Comparison of ENCODE assay signal across 13 cellular contexts in the genomic region with DNA sequence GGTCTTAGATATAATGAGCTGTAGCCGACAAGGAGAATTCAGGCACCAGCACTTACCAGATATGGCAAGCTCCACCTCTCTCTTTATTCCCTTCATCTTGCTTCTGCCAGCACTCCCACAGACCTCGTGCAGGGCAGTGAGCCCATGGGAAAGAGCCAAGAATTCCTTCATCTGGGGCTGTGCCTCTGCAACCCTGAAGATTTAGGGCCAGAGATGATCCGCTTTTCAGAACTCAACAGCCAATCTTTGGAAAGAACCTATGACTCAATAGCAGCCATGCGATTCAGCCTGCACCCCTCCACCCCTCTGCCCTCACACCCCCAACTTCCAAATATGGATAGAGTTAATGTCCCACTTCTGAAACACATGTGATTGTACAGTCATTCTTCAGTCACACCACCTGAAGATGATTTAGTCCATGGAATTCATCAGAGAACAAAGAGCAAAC.
A peak's percentile ranks its signal among the peaks of the same experiment; 100 is the strongest.
DNase-seq lines count a peak whose midpoint lies in the region; ATAC-seq and TF ChIP-seq lines count a peak whose summit lies in the region.
"Had no signal": no experiment of that assay in that cellular context is flagged by ENCODE, and none has a peak within 500 bp of the region (broad histone marks: within the 10 kb centered on the region; RNA-seq: fewer than 3 reads in every experiment).

No MANE protein-coding gene starts in this region.

- ATAC-seq in HG02763 (IDR thresholded peaks at IDR 0.05; ENCODE audit: unreplicated experiment) = no peak
- no peak for ATAC-seq in activated T-helper 17 cell treated with anti-CD3 and anti-CD28 coated beads, Interleukin-2, amount 50 U/mL, for 72 hours (replicated peaks)
- ATAC-seq in HG02623 (IDR thresholded peaks at IDR 0.05; ENCODE audit: unreplicated experiment) = no peak
- ATAC-seq: stimulated activated effector memory CD8-positive, alpha-beta T cell treated with anti-CD3 and anti-CD28 coated beads, Interleukin-12 subunit alpha, Interleukin-12 subunit beta, amount 100 ng/mL, for 72 hours had no signal

- no peak overlapping the region for H3K4me3 Mint-ChIP-seq in neural crest cell
- H3K4me3 Mint-ChIP-seq in activated T-helper 17 cell treated with anti-CD3 and anti-CD28 coated beads, Interleukin-2, amount 50 U/mL, for 72 hours = no peak overlapping the region
- H3K4me3 Mint-ChIP-seq: activated naive CD8-positive, alpha-beta T cell; H9; stimulated activated effector memory CD8-positive, alpha-beta T cell treated with anti-CD3 and anti-CD28 coated beads, Interleukin-12 subunit alpha, Interleukin-12 subunit beta, amount 100 ng/mL, for 72 hours had no signal

- no peaks in the 10 kb centered on the region for H3K27me3 Mint-ChIP-seq in neural crest cell (ENCODE audit: low read depth)
- H3K27me3 Mint-ChIP-seq in activated T-helper 17 cell treated with anti-CD3 and anti-CD28 coated beads, Interleukin-2, amount 50 U/mL, for 72 hours = no peaks in the 10 kb centered on the region
- H3K27me3 Mint-ChIP-seq: activated naive CD8-positive, alpha-beta T cell; progenitor cell of endocrine pancreas had no signal

- DNase-seq in ACHN (peak; percentile 5), RPMI7951 (ENCODE audit: low read depth) (peak; percentile 95), fibroblast of peridontal ligament (ENCODE audit: extremely low read depth) (peak; percentile 98), neural crest cell (ENCODE audit: low read depth, low spot score) (no peak), cerebellar nuclear complex (lab: John Stamatoyannopoulos, UW) (no peak)
- DNase-seq: H9, NCI-H524 treated with DMSO at 0.1 percent for 48 hours had no signal

- H3K4me1 Mint-ChIP-seq in neural crest cell = no peaks in the 10 kb centered on the region
- peaks cover 3% of the 10 kb centered on the region for H3K4me1 Mint-ChIP-seq in activated T-helper 17 cell treated with anti-CD3 and anti-CD28 coated beads, Interleukin-2, amount 50 U/mL, for 72 hours
- H3K4me1 Mint-ChIP-seq: H9 had no signal

- peaks cover 16% of the 10 kb centered on the region for H3K36me3 Mint-ChIP-seq in neural crest cell (ENCODE audit: low read depth)
- H3K36me3 Mint-ChIP-seq in activated T-helper 17 cell treated with anti-CD3 and anti-CD28 coated beads, Interleukin-2, amount 50 U/mL, for 72 hours (ENCODE audit: low read depth) = no peaks in the 10 kb centered on the region
- H3K36me3 Mint-ChIP-seq: stimulated activated effector memory CD8-positive, alpha-beta T cell treated with anti-CD3 and anti-CD28 coated beads, Interleukin-12 subunit alpha, Interleukin-12 subunit beta, amount 100 ng/mL, for 72 hours had no signal

- peak overlapping the region; percentile 75 for H3K27ac Mint-ChIP-seq in neural crest cell (ENCODE audit: unreplicated experiment)
- H3K27ac Mint-ChIP-seq in activated T-helper 17 cell treated with anti-CD3 and anti-CD28 coated beads, Interleukin-2, amount 50 U/mL, for 72 hours = no peak overlapping the region
- H3K27ac Mint-ChIP-seq: activated naive CD8-positive, alpha-beta T cell; progenitor cell of endocrine pancreas; stimulated activated effector memory CD8-positive, alpha-beta T cell treated with anti-CD3 and anti-CD28 coated beads, Interleukin-12 subunit alpha, Interleukin-12 subunit beta, amount 100 ng/mL, for 72 hours had no signal

- H3K9me3 Mint-ChIP-seq in neural crest cell = peaks cover 18% of the 10 kb centered on the region
- peaks cover 8% of the 10 kb centered on the region for H3K9me3 Mint-ChIP-seq in activated T-helper 17 cell treated with anti-CD3 and anti-CD28 coated beads, Interleukin-2, amount 50 U/mL, for 72 hours

- in situ Hi-C loops in ACHN (cut with HindIII; ENCODE audit: low pct_ligation_motif_present, low pct_unique_long_range_greater_than_20kb, low sequenced_read_pairs) = no loop called here

- no peak for TF ChIP-seq CTCF in neural crest cell (conservative IDR thresholded peaks at IDR 0.05)

Comparison
In these comparisons a context has a peak if more than half of its experiments do, and no peak if none do; other contexts are left out.
1. DNase-seq: peak in ACHN (single experiment), RPMI7951 (single experiment) and fibroblast of peridontal ligament (single experiment); none in neural crest cell (single experiment) and cerebellar nuclear complex (0 of 2).